In genomic region chr2:102250278-102250821, GRCh38 we compare ENCODE assay signal across 23 cellular contexts.
DNase-seq lines count a peak whose midpoint lies in the region; ATAC-seq, FAIRE-seq and TF ChIP-seq lines count a peak whose summit lies in the region.
"Had no signal": no experiment of that assay in that cellular context is flagged by ENCODE, and none has a peak within 500 bp of the region (broad histone marks: within the 10 kb centered on the region; RNA-seq: fewer than 3 reads in every experiment).

No MANE protein-coding gene starts in this region.

- no peak overlapping the region for H3K4me3 ChIP-seq in right cardiac atrium (ENCODE audit: low read length)
- no peak overlapping the region for H3K4me3 ChIP-seq in kidney (ENCODE audit: low read length in 2 of 2)
- H3K4me3 ChIP-seq in upper lobe of right lung = no peak overlapping the region
- H3K4me3 ChIP-seq: MG63 had no signal

- H3K4me1 Mint-ChIP-seq in activated CD8-positive, alpha-beta memory T cell treated with anti-CD3 and anti-CD28 coated beads, Interleukin-2, amount 10 ng/mL, durations not matched to agents 7 days and 5 days = peaks cover 36% of the 10 kb centered on the region

- H3K4me3 Mint-ChIP-seq in activated CD8-positive, alpha-beta memory T cell treated with anti-CD3 and anti-CD28 coated beads, Interleukin-2, amount 10 ng/mL, durations not matched to agents 7 days and 5 days = peak overlapping the region; percentile 75

- ATAC-seq in right cardiac atrium (peak; percentile 15 to 34), left cardiac atrium (no peak), upper lobe of right lung (peak; percentile 6), HG03175 (IDR thresholded peaks at IDR 0.05; ENCODE audit: unreplicated experiment) (no peak)
- ATAC-seq in activated CD8-positive, alpha-beta memory T cell treated with anti-CD3 and anti-CD28 coated beads, Interleukin-2, amount 10 ng/mL, durations not matched to agents 7 days and 5 days = no peak

- peaks cover 21% of the 10 kb centered on the region for H3K27me3 Mint-ChIP-seq in activated CD8-positive, alpha-beta memory T cell treated with anti-CD3 and anti-CD28 coated beads, Interleukin-2, amount 10 ng/mL, durations not matched to agents 7 days and 5 days
- H3K27me3 Mint-ChIP-seq: activated CD4-positive, alpha-beta memory T cell treated with anti-CD3 and anti-CD28 coated beads for 36 hours had no signal

- H3K27ac ChIP-seq in right cardiac atrium (ENCODE audit: low read length) (no peak overlapping the region), kidney (ENCODE audit: low read depth in 2 of 2, low read length in 2 of 2) (no peak overlapping the region), upper lobe of right lung (no peak overlapping the region)
- H3K27ac ChIP-seq: BLaER1, coronary artery, neutrophil, prostate gland had no signal

- no peaks in the 10 kb centered on the region for H3K9me3 Mint-ChIP-seq in activated CD8-positive, alpha-beta memory T cell treated with anti-CD3 and anti-CD28 coated beads, Interleukin-2, amount 10 ng/mL, durations not matched to agents 7 days and 5 days (ENCODE audit: low read depth)
- H3K9me3 Mint-ChIP-seq: activated B cell treated with CpG ODN at 0.5 μM for 24 hours; activated CD4-positive, alpha-beta memory T cell treated with anti-CD3 and anti-CD28 coated beads for 36 hours; activated naive CD4-positive, alpha-beta T cell treated with anti-CD3 and anti-CD28 coated beads for 36 hours had no signal

- H3K27me3 ChIP-seq in right cardiac atrium (ENCODE audit: control insufficient read depth, insufficient read depth) (no peaks in the 10 kb centered on the region), upper lobe of right lung (no peaks in the 10 kb centered on the region)
- H3K27me3 ChIP-seq: MG63 had no signal

- no peaks in the 10 kb centered on the region for H3K4me1 ChIP-seq in right cardiac atrium (ENCODE audit: control insufficient read depth, insufficient read depth, low read length)
- no peaks in the 10 kb centered on the region for H3K4me1 ChIP-seq in kidney (ENCODE audit: control insufficient read depth in 1 of 2, insufficient read depth in 1 of 2, low read depth in 1 of 2, low read length in 2 of 2)
- peaks cover 2% of the 10 kb centered on the region for H3K4me1 ChIP-seq in upper lobe of right lung
- H3K4me1 ChIP-seq: BLaER1, prostate gland had no signal

- CTCF ChIA-PET in activated CD8-positive, alpha-beta memory T cell treated with anti-CD3 and anti-CD28 coated beads, Interleukin-2, amount 10 ng/mL, durations not matched to agents 7 days and 5 days (lab: Charles Lee) = interaction anchor here (0.6 to 8.6 kb wide), 21 partner anchors 9 to 244 kb away, joined by 3 to 86 read pairs (median 5); partner anchors contain the start of gene IL18R1

- H3K9ac ChIP-seq in kidney (ENCODE audit: low read length in 2 of 2) = no peak overlapping the region
- H3K9ac ChIP-seq: BLaER1 had no signal

- no peaks in the 10 kb centered on the region for H3K36me3 ChIP-seq in kidney (ENCODE audit: control insufficient read depth in 1 of 2, insufficient read depth in 2 of 2, low read length in 2 of 2)
- H3K36me3 ChIP-seq in upper lobe of right lung = no peaks in the 10 kb centered on the region
- H3K36me3 ChIP-seq: BLaER1, MG63, neutrophil, prostate gland had no signal

- intact Hi-C loops in right cardiac atrium (cut with DNase I) = loop anchor here in 2 of 4 donors (10.0 kb wide), 2 partner anchors 94 to 104 kb away; partner anchors contain the start of gene IL18R1 (in 1 of the 2)
- intact Hi-C loops in left cardiac atrium (cut with DNase I) = no loop called here
- intact Hi-C loops in kidney (cut with DNase I) = no loop called here
- intact Hi-C loops in upper lobe of right lung (cut with DNase I) = no loop called here

- FAIRE-seq in kidney (lab: Jason Lieb, UNC) = no peak
- FAIRE-seq: bronchial epithelial cell, urothelium cell line had no signal

- 87% methylated on average over 37 of the region's 37 CpGs for WGBS in right cardiac atrium

- DNase-seq in right cardiac atrium (peak in 2 of 3 donors; percentile 60 to 64), left cardiac atrium (no peak), kidney (peak; percentile 77), upper lobe of right lung (no peak), H4 (ENCODE audit: low spot score) (no peak), DMS79 (lab: John Stamatoyannopoulos, UW) (no peak)
- DNase-seq in activated CD8-positive, alpha-beta memory T cell treated with anti-CD3 and anti-CD28 coated beads, Interleukin-2, amount 10 ng/mL, durations not matched to agents 7 days and 5 days = no peak
- DNase-seq: activated B cell treated with CpG ODN at 0.5 μM for 24 hours, KBM-7, kidney glomerular epithelial cell, MG63, NCI-H2029 treated with DMSO at 0.1 percent for 48 hours, NCI-H226, NCI-H82 had no signal

- no peaks in the 10 kb centered on the region for H3K9me3 ChIP-seq in right cardiac atrium (ENCODE audit: control insufficient read depth, low read length)
- H3K9me3 ChIP-seq in kidney (ENCODE audit: control insufficient read depth in 1 of 2, low read length in 2 of 2) = no peaks in the 10 kb centered on the region
- no peaks in the 10 kb centered on the region for H3K9me3 ChIP-seq in upper lobe of right lung
- H3K9me3 ChIP-seq: MG63, neutrophil, prostate gland had no signal

- no peak for TF ChIP-seq CTCF in kidney (IDR thresholded peaks at IDR 0.05; ENCODE audit: borderline replicate concordance, extremely low read depth, insufficient read depth)
- no peak for TF ChIP-seq CTCF in upper lobe of right lung (IDR thresholded peaks at IDR 0.05)

- peaks cover 7% of the 10 kb centered on the region for H3K36me3 Mint-ChIP-seq in activated CD8-positive, alpha-beta memory T cell treated with anti-CD3 and anti-CD28 coated beads, Interleukin-2, amount 10 ng/mL, durations not matched to agents 7 days and 5 days
- H3K36me3 Mint-ChIP-seq: activated CD4-positive, alpha-beta memory T cell treated with anti-CD3 and anti-CD28 coated beads for 36 hours had no signal

- no peak overlapping the region for H3K27ac Mint-ChIP-seq in activated CD8-positive, alpha-beta memory T cell treated with anti-CD3 and anti-CD28 coated beads, Interleukin-2, amount 10 ng/mL, durations not matched to agents 7 days and 5 days
- H3K27ac Mint-ChIP-seq: activated B cell treated with CpG ODN at 0.5 μM for 24 hours had no signal

Comparison
In these comparisons a context has a peak if more than half of its experiments do, and no peak if none do; other contexts are left out.
1. ATAC-seq: peak in right cardiac atrium (2 of 2) and upper lobe of right lung (single experiment); none in left cardiac atrium (0 of 2), activated CD8-positive, alpha-beta memory T cell treated with anti-CD3 and anti-CD28 coated beads, Interleukin-2, amount 10 ng/mL, durations not matched to agents 7 days and 5 days (single experiment) and HG03175 (single experiment).
2. DNase-seq: peak in right cardiac atrium (2 of 3) and kidney (single experiment); none in left cardiac atrium (single experiment), activated CD8-positive, alpha-beta memory T cell treated with anti-CD3 and anti-CD28 coated beads, Interleukin-2, amount 10 ng/mL, durations not matched to agents 7 days and 5 days (single experiment), upper lobe of right lung (single experiment), H4 (single experiment) and DMS79 (single experiment).